ENCODE assay signal across 8 cellular contexts in the genomic region with DNA sequence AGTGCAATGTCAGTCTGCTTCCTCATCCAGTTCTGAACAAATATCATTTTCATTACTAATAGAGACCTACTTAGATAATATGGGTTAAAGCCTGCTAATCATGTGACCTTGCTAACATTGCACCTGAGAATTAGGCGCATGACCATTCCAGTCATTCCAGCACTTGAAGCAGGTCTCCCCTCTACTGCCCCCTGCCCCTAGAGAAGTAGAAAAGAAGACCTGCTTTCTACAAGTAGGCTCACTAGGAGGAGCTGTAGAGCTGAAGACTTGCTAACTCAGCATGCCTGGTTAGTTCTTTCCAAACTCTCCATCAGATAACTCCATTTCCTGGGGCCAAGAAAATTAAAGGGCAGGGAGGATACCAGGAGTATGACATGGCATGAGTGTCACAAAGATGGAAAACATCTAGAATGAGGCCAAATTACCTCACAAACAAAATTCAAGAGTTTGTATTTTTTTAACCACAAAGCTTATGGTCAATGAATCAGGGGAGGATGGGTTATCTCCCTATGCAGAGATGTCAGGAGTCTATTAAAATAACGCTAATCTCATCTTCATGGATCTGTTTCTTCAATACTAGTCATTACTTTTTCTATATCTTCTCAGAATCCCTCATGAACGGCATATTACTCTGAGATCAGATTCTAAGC. TPM values are rescaled to one million over a fixed set of nuclear protein-coding genes. Genes with fewer than 3 reads are reported as not detected.
DNase-seq lines count a peak whose midpoint lies in the region; ATAC-seq, FAIRE-seq and TF ChIP-seq lines count a peak whose summit lies in the region.
"Not testable (repeated sequence)": the region's sequence is repeated elsewhere in the genome, so short reads cannot be mapped to it uniquely, and the experiment has no call there.

No MANE protein-coding gene starts in this region.

- not testable (repeated sequence) for H3K4me3 ChIP-seq in CD4-positive, CD25-positive, alpha-beta regulatory T cell (ENCODE audit: low read depth, low read length); kidney (ENCODE audit: low read length in 2 of 2)

- H3K4me1 ChIP-seq in CD4-positive, CD25-positive, alpha-beta regulatory T cell (ENCODE audit: control insufficient read depth, insufficient read depth, low read length, poor library complexity, severe bottlenecking); kidney (ENCODE audit: control insufficient read depth in 1 of 2, insufficient read depth in 1 of 2, low read depth in 1 of 2, low read length in 2 of 2): not testable (repeated sequence)

- not testable (repeated sequence) for H3K27ac Mint-ChIP-seq in CD4-positive, CD25-positive, alpha-beta regulatory T cell; activated CD4-positive, alpha-beta T cell treated with anti-CD3 and anti-CD28 coated beads for 36 hours; effector memory CD8-positive, alpha-beta T cell

- CTCF ChIA-PET in activated CD4-positive, alpha-beta T cell treated with anti-CD3 and anti-CD28 coated beads for 36 hours (lab: Charles Lee) = interaction anchor here (0.6 kb wide), 1 partner anchor 477 kb away, joined by 3 read pairs; no protein-coding TSS in a partner anchor

- peak; percentile 56 to 57 for ATAC-seq in CD4-positive, CD25-positive, alpha-beta regulatory T cell (ENCODE audit: low read depth in 2 of 2)
- peak; percentile 57 for ATAC-seq in GM21619 (IDR thresholded peaks at IDR 0.05; ENCODE audit: unreplicated experiment)
- ATAC-seq in activated CD4-positive, alpha-beta T cell treated with anti-CD3 and anti-CD28 coated beads for 36 hours = peak; percentile 85
- peak; percentile 62 for ATAC-seq in effector memory CD8-positive, alpha-beta T cell (replicated peaks)

- H3K27me3 Mint-ChIP-seq in CD4-positive, CD25-positive, alpha-beta regulatory T cell; activated CD4-positive, alpha-beta T cell treated with anti-CD3 and anti-CD28 coated beads for 36 hours; effector memory CD8-positive, alpha-beta T cell: not testable (repeated sequence)

- H3K27ac ChIP-seq in CD4-positive, CD25-positive, alpha-beta regulatory T cell (ENCODE audit: insufficient read depth, low read length, poor library complexity, severe bottlenecking); kidney (ENCODE audit: low read depth in 2 of 2, low read length in 2 of 2): not testable (repeated sequence)

- H3K4me3 Mint-ChIP-seq in CD4-positive, CD25-positive, alpha-beta regulatory T cell; activated CD4-positive, alpha-beta T cell treated with anti-CD3 and anti-CD28 coated beads for 36 hours; effector memory CD8-positive, alpha-beta T cell: not testable (repeated sequence)

- not testable (repeated sequence) for H3K9me3 Mint-ChIP-seq in CD4-positive, CD25-positive, alpha-beta regulatory T cell; activated CD4-positive, alpha-beta T cell treated with anti-CD3 and anti-CD28 coated beads for 36 hours (ENCODE audit: low read depth); effector memory CD8-positive, alpha-beta T cell

- not testable (repeated sequence) for H3K9me3 ChIP-seq in CD4-positive, CD25-positive, alpha-beta regulatory T cell (ENCODE audit: control insufficient read depth in 2 of 2, low read length in 2 of 2); kidney (ENCODE audit: control insufficient read depth in 1 of 2, low read length in 2 of 2)

- FAIRE-seq in kidney (lab: Jason Lieb, UNC) = not testable (repeated sequence)

- POLR2A ChIA-PET in activated CD4-positive, alpha-beta T cell treated with anti-CD3 and anti-CD28 coated beads for 36 hours (lab: Charles Lee) = not testable (repeated sequence)

- H3K27me3 ChIP-seq in CD4-positive, CD25-positive, alpha-beta regulatory T cell (ENCODE audit: control insufficient read depth, insufficient read depth, low read length) = not testable (repeated sequence)

- intact Hi-C loops in activated CD4-positive, alpha-beta T cell treated with anti-CD3 and anti-CD28 coated beads for 36 hours (cut with DNase I, micrococcal nuclease) = loop anchor here in 1 of 2 experiments (1.0 kb wide), 1 partner anchor 47 kb away; no protein-coding TSS in a partner anchor
- intact Hi-C loops in kidney (cut with DNase I) = not testable (repeated sequence)

- not testable (repeated sequence) for H3K36me3 Mint-ChIP-seq in CD4-positive, CD25-positive, alpha-beta regulatory T cell; activated CD4-positive, alpha-beta T cell treated with anti-CD3 and anti-CD28 coated beads for 36 hours (ENCODE audit: low read depth); effector memory CD8-positive, alpha-beta T cell (ENCODE audit: insufficient read depth)

- peak; percentile 44 for TF ChIP-seq CTCF in kidney (IDR thresholded peaks at IDR 0.05; ENCODE audit: borderline replicate concordance, extremely low read depth, insufficient read depth)

- peak in 2 of 3 donors; percentile 29 to 58 for DNase-seq in CD4-positive, CD25-positive, alpha-beta regulatory T cell
- DNase-seq in NCI-H1092 (lab: John Stamatoyannopoulos, UW) = peak; percentile 26
- peak; percentile 98 for DNase-seq in OCI-M1 (lab: John Stamatoyannopoulos, UW)
- peak; percentile 29 for DNase-seq in activated CD4-positive, alpha-beta T cell treated with anti-CD3 and anti-CD28 coated beads for 36 hours
- peak; percentile 3 to 9 (median 8) for DNase-seq in effector memory CD8-positive, alpha-beta T cell
- not testable (repeated sequence) for DNase-seq in kidney
- DNase-seq in retina = peak; percentile 9

- H3K4me1 Mint-ChIP-seq in CD4-positive, CD25-positive, alpha-beta regulatory T cell; activated CD4-positive, alpha-beta T cell treated with anti-CD3 and anti-CD28 coated beads for 36 hours; effector memory CD8-positive, alpha-beta T cell (ENCODE audit: low read depth in 2 of 2): not testable (repeated sequence)

- not testable (repeated sequence) for H3K36me3 ChIP-seq in CD4-positive, CD25-positive, alpha-beta regulatory T cell (ENCODE audit: control insufficient read depth, insufficient read depth, low read length); kidney (ENCODE audit: control insufficient read depth in 1 of 2, insufficient read depth in 2 of 2, low read length in 2 of 2)

- H3K9ac ChIP-seq in kidney (ENCODE audit: low read length in 2 of 2) = not testable (repeated sequence)

RNA-seq across cellular contexts. Expression of gene DEFB131B, which starts 14.2 kb away (rescaled TPM):
- not detected for total RNA-seq in CD4-positive, CD25-positive, alpha-beta regulatory T cell
- not detected for polyA plus RNA-seq in CD4-positive, CD25-positive, alpha-beta regulatory T cell
- total RNA-seq in activated CD4-positive, alpha-beta T cell treated with anti-CD3 and anti-CD28 coated beads for 36 hours = not detected
- not detected for total RNA-seq in kidney
- not detected for polyA plus RNA-seq in kidney (ENCODE audit: insufficient read depth, low read depth, low replicate concordance)

RNA-seq across cellular contexts. Expression of gene DEFB108B, which starts 31.1 kb away (rescaled TPM):
- not detected for total RNA-seq in CD4-positive, CD25-positive, alpha-beta regulatory T cell
- polyA plus RNA-seq in CD4-positive, CD25-positive, alpha-beta regulatory T cell = not detected
- total RNA-seq in activated CD4-positive, alpha-beta T cell treated with anti-CD3 and anti-CD28 coated beads for 36 hours = not detected
- total RNA-seq in kidney = not detected
- polyA plus RNA-seq in kidney (ENCODE audit: insufficient read depth, low read depth, low replicate concordance) = not detected
